1 cellular context compared by ENCODE assay signal in the genomic region with DNA sequence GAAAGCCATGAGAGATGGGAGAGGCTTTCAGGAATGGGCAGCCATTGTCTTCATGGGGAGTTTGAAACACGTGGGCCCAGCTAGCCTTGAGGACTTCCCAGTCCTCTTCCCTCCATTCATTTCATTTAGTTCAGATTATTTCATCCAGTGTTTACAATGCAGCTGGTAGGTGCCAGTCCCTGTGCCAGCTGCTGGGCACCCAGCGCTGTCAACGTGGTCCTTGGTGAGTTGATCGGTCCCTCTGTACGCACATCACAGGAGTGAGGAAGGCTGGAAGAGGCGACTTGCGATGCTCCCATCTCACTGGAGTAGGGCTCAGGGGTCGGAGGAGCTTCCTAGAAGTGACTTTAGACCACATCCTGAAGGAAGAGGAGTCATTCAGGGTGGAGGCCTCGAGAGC.
TF ChIP-seq lines count a peak whose summit lies in the region.

No MANE protein-coding gene starts in this region.

TF ChIP-seq in GM23338, 12 proteins besides CTCF, POLR2A, EP300 and RAD21:
- TF ChIP-seq EZH2phosphoT487 (IDR thresholded peaks at IDR 0.05; ENCODE audit: unreplicated experiment) (no peak), JUNB (IDR thresholded peaks at IDR 0.05; ENCODE audit: unreplicated experiment) (no peak), NANOG (IDR thresholded peaks at IDR 0.05; ENCODE audit: borderline replicate concordance) (no peak), ZNF114 (CRISPR knock-in tag; IDR thresholded peaks at IDR 0.05) (no peak), STAT1 (IDR thresholded peaks at IDR 0.05; ENCODE audit: unreplicated experiment) (no peak), EZH2 (IDR thresholded peaks at IDR 0.05; ENCODE audit: low read depth, unreplicated experiment) (no peak), ZNF331 (CRISPR knock-in tag; IDR thresholded peaks at IDR 0.05; ENCODE audit: low read depth) (no peak), CREB1 (CRISPR knock-in tag; IDR thresholded peaks at IDR 0.05; ENCODE audit: low read depth) (no peak), POLR2AphosphoS5 (IDR thresholded peaks at IDR 0.05; ENCODE audit: low read depth) (no peak)
- TF ChIP-seq, protein P1, sequence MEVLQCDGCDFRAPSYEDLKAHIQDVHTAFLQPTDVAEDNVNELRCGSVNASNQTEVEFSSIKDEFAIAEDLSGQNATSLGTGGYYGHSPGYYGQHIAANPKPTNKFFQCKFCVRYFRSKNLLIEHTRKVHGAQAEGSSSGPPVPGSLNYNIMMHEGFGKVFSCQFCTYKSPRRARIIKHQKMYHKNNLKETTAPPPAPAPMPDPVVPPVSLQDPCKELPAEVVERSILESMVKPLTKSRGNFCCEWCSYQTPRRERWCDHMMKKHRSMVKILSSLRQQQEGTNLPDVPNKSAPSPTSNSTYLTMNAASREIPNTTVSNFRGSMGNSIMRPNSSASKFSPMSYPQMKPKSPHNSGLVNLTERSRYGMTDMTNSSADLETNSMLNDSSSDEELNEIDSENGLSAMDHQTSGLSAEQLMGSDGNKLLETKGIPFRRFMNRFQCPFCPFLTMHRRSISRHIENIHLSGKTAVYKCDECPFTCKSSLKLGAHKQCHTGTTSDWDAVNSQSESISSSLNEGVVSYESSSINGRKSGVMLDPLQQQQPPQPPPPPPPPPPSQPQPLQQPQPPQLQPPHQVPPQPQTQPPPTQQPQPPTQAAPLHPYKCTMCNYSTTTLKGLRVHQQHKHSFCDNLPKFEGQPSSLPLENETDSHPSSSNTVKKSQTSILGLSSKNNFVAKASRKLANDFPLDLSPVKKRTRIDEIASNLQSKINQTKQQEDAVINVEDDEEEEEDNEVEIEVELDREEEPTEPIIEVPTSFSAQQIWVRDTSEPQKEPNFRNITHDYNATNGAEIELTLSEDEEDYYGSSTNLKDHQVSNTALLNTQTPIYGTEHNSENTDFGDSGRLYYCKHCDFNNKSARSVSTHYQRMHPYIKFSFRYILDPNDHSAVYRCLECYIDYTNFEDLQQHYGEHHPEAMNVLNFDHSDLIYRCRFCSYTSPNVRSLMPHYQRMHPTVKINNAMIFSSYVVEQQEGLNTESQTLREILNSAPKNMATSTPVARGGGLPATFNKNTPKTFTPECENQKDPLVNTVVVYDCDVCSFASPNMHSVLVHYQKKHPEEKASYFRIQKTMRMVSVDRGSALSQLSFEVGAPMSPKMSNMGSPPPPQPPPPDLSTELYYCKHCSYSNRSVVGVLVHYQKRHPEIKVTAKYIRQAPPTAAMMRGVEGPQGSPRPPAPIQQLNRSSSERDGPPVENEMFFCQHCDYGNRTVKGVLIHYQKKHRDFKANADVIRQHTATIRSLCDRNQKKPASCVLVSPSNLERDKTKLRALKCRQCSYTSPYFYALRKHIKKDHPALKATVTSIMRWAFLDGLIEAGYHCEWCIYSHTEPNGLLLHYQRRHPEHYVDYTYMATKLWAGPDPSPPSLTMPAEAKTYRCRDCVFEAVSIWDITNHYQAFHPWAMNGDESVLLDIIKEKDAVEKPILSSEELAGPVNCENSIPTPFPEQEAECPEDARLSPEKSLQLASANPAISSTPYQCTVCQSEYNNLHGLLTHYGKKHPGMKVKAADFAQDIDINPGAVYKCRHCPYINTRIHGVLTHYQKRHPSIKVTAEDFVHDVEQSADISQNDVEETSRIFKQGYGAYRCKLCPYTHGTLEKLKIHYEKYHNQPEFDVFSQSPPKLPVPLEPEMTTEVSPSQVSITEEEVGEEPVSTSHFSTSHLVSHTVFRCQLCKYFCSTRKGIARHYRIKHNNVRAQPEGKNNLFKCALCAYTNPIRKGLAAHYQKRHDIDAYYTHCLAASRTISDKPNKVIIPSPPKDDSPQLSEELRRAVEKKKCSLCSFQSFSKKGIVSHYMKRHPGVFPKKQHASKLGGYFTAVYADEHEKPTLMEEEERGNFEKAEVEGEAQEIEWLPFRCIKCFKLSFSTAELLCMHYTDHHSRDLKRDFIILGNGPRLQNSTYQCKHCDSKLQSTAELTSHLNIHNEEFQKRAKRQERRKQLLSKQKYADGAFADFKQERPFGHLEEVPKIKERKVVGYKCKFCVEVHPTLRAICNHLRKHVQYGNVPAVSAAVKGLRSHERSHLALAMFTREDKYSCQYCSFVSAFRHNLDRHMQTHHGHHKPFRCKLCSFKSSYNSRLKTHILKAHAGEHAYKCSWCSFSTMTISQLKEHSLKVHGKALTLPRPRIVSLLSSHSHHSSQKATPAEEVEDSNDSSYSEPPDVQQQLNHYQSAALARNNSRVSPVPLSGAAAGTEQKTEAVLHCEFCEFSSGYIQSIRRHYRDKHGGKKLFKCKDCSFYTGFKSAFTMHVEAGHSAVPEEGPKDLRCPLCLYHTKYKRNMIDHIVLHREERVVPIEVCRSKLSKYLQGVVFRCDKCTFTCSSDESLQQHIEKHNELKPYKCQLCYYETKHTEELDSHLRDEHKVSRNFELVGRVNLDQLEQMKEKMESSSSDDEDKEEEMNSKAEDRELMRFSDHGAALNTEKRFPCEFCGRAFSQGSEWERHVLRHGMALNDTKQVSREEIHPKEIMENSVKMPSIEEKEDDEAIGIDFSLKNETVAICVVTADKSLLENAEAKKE (CRISPR knock-in tag; IDR thresholded peaks at IDR 0.05): no peak
- TF ChIP-seq, protein P2, sequence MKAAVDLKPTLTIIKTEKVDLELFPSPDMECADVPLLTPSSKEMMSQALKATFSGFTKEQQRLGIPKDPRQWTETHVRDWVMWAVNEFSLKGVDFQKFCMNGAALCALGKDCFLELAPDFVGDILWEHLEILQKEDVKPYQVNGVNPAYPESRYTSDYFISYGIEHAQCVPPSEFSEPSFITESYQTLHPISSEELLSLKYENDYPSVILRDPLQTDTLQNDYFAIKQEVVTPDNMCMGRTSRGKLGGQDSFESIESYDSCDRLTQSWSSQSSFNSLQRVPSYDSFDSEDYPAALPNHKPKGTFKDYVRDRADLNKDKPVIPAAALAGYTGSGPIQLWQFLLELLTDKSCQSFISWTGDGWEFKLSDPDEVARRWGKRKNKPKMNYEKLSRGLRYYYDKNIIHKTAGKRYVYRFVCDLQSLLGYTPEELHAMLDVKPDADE (IDR thresholded peaks at IDR 0.05): no peak
- TF ChIP-seq, protein P3, sequence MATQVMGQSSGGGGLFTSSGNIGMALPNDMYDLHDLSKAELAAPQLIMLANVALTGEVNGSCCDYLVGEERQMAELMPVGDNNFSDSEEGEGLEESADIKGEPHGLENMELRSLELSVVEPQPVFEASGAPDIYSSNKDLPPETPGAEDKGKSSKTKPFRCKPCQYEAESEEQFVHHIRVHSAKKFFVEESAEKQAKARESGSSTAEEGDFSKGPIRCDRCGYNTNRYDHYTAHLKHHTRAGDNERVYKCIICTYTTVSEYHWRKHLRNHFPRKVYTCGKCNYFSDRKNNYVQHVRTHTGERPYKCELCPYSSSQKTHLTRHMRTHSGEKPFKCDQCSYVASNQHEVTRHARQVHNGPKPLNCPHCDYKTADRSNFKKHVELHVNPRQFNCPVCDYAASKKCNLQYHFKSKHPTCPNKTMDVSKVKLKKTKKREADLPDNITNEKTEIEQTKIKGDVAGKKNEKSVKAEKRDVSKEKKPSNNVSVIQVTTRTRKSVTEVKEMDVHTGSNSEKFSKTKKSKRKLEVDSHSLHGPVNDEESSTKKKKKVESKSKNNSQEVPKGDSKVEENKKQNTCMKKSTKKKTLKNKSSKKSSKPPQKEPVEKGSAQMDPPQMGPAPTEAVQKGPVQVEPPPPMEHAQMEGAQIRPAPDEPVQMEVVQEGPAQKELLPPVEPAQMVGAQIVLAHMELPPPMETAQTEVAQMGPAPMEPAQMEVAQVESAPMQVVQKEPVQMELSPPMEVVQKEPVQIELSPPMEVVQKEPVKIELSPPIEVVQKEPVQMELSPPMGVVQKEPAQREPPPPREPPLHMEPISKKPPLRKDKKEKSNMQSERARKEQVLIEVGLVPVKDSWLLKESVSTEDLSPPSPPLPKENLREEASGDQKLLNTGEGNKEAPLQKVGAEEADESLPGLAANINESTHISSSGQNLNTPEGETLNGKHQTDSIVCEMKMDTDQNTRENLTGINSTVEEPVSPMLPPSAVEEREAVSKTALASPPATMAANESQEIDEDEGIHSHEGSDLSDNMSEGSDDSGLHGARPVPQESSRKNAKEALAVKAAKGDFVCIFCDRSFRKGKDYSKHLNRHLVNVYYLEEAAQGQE (IDR thresholded peaks at IDR 0.05; ENCODE audit: unreplicated experiment): no peak
